ENCODE assay signal across 8 cellular contexts in genomic region chr14:22871962-22872832, GRCh38. TPM values are rescaled to one million over a fixed set of nuclear protein-coding genes. Genes with fewer than 3 reads are reported as not detected.
DNase-seq lines count a peak whose midpoint lies in the region; ATAC-seq, FAIRE-seq and TF ChIP-seq lines count a peak whose summit lies in the region.

No MANE protein-coding gene starts in this region.

- TF ChIP-seq RAD21 in H1 (IDR thresholded peaks at IDR 0.05 in 1 of 2, conservative IDR thresholded peaks at IDR 0.05 in 1 of 2; ENCODE audit: low read depth in 2 of 2, low read length in 2 of 2) = peak; percentile 75 to 84

- no peak overlapping the region for H3K27ac ChIP-seq in H1 (ENCODE audit: low read depth, low read length)

- CTCF ChIA-PET in activated CD8-positive, alpha-beta T cell treated with anti-CD3 and anti-CD28 coated beads for 36 hours (lab: Charles Lee) = interaction anchor here (0.5 to 6.2 kb wide), 40 partner anchors 11 to 1232 kb away, joined by 3 to 187 read pairs (median 4); partner anchors contain the start of genes HAUS4, OXA1L, PRMT5 and RBM23
- CTCF ChIA-PET in H1 (lab: Charles Lee; ENCODE audit: partially characterized antibody) = interaction anchor here (0.7 to 56.0 kb wide), 15 partner anchors 10 to 314 kb away, joined by 3 to 1562 read pairs (median 4); partner anchors contain the start of genes MMP14, MRPL52, OXA1L and REM2

- H3K27me3 Mint-ChIP-seq in activated CD8-positive, alpha-beta T cell treated with anti-CD3 and anti-CD28 coated beads for 36 hours = no peaks in the 10 kb centered on the region

- H4K20me1 ChIP-seq in H1 (replicated peaks in 1 of 2; ENCODE audit: control insufficient read depth in 1 of 2, insufficient read depth in 2 of 2, low read length in 2 of 2) = no peaks in the 10 kb centered on the region

- H2AFZ ChIP-seq in H1 (ENCODE audit: low read length) = 0 out of 2 replicates have a peak overlapping the region, but pooled peaks have one; percentile 2

- H3K36me3 Mint-ChIP-seq in activated CD8-positive, alpha-beta T cell treated with anti-CD3 and anti-CD28 coated beads for 36 hours (ENCODE audit: low read depth) = peaks cover 11% of the 10 kb centered on the region

- H4K8ac ChIP-seq in H1 (ENCODE audit: extremely low read depth, insufficient read depth, low read length) = peak overlapping the region; percentile 91

- no peak overlapping the region for H3K23ac ChIP-seq in H1 (ENCODE audit: insufficient read length)

- WGBS in H1 (ENCODE audit: extremely low coverage in 1 of 2, insufficient coverage in 1 of 2, insufficient read length in 1 of 2, insufficient replicate concordance in 2 of 2, low coverage in 1 of 2, low lambda C conversion rate in 2 of 2, missing lambda C conversion rate in 1 of 2), 2 experiments = 3% methylated on average over 27 of the region's 54 CpGs; no CpG with 5 or more reads in 1 of the 2 experiments

- peak overlapping the region; percentile 30 for H3K56ac ChIP-seq in H1 (replicated peaks; ENCODE audit: insufficient read length, low read depth, low read length)

- H2AK5ac ChIP-seq in H1 (ENCODE audit: low read depth, low read length) = no peak overlapping the region

- no peak overlapping the region for H3K14ac ChIP-seq in H1 (ENCODE audit: insufficient read length)

- 0 out of 2 replicates have a peak overlapping the region, but pooled peaks have one; percentile 35 for H2BK5ac ChIP-seq in H1 (ENCODE audit: low read depth, low read length)

- TF ChIP-seq POLR2A in H1 (IDR thresholded peaks at IDR 0.05; ENCODE audit: control extremely low read depth in 1 of 2, low read depth in 2 of 2, low read length in 2 of 2) = peak in 1 of 2 experiments; percentile 28; a peak in 1 of 3 replicates

- no peak overlapping the region for H4K5ac ChIP-seq in H1 (ENCODE audit: insufficient read length, low read depth, low read length)

- H2BK15ac ChIP-seq in H1 (ENCODE audit: low read length) = no peak overlapping the region

- FAIRE-seq in H1 (lab: Jason Lieb, UNC) = no peak

- H3K9me3 ChIP-seq in H1 (ENCODE audit: insufficient read depth in 2 of 2, low read depth in 1 of 2, low read length in 1 of 2) = no peaks in the 10 kb centered on the region

- no peaks in the 10 kb centered on the region for H3K79me2 ChIP-seq in H1 (ENCODE audit: control insufficient read depth in 1 of 2, insufficient read depth in 2 of 2, low read length in 2 of 2)

- peak overlapping the region in 1 of 4 experiments; percentile 61; a peak in 4 of 7 replicates for H3K9ac ChIP-seq in H1 (replicated peaks in 1 of 4; ENCODE audit: extremely low read depth in 1 of 4, low read depth in 3 of 4, low read length in 3 of 4)

- H3K18ac ChIP-seq in H1 (ENCODE audit: extremely low read depth, low read length) = peak overlapping the region; percentile 48

- no peak overlapping the region for H4K91ac ChIP-seq in H1 (replicated peaks; ENCODE audit: insufficient read length, low read length)

- peaks cover 25% of the 10 kb centered on the region for H3K4me1 Mint-ChIP-seq in activated CD8-positive, alpha-beta T cell treated with anti-CD3 and anti-CD28 coated beads for 36 hours (ENCODE audit: low read depth)

- TF ChIP-seq CTCF in activated CD8-positive, alpha-beta T cell treated with anti-CD3 and anti-CD28 coated beads for 36 hours (IDR thresholded peaks at IDR 0.05) = peak; percentile 91
- TF ChIP-seq CTCF in H1 (IDR thresholded peaks at IDR 0.05; ENCODE audit: control extremely low read depth in 1 of 3, insufficient read depth in 1 of 3, low read depth in 1 of 3, low read length in 3 of 3) = peak; percentile 81 to 94 (median 91)

- no peak overlapping the region for H2BK12ac ChIP-seq in H1 (ENCODE audit: low read depth, low read length)

- no peak overlapping the region for H2BK20ac ChIP-seq in H1 (ENCODE audit: low read length)

- H3K23me2 ChIP-seq in H1 (ENCODE audit: low read depth, low read length) = peaks cover 5% of the 10 kb centered on the region

- 0 out of 3 replicates have a peak, but pooled peaks of 1 of the 2 experiments have one; percentile 59 for TF ChIP-seq EP300 in H1 (IDR thresholded peaks at IDR 0.05; ENCODE audit: borderline replicate concordance in 1 of 2, low read depth in 2 of 2, low read length in 2 of 2)

- peaks cover 0 to 9% (median 3%) of the 10 kb centered on the region in 4 experiments; a peak in 4 of 7 replicates for H3K4me1 ChIP-seq in H1 (replicated peaks in 1 of 4; ENCODE audit: control insufficient read depth in 3 of 4, insufficient read depth in 4 of 4, low read length in 3 of 4)

- no peak overlapping the region for H3K4ac ChIP-seq in H1 (replicated peaks; ENCODE audit: insufficient read length, low read depth, low read length)

- H3K27me3 ChIP-seq in H1 (replicated peaks in 1 of 4; ENCODE audit: control insufficient read depth in 3 of 4, extremely low read depth in 1 of 4, insufficient read depth in 3 of 4, low read length in 3 of 4) = no peaks in the 10 kb centered on the region

- intact Hi-C loops in activated CD8-positive, alpha-beta T cell treated with anti-CD3 and anti-CD28 coated beads for 36 hours (cut with micrococcal nuclease) = loop anchor here (5.0 kb wide), 1 partner anchor 45 kb away; the partner anchor contains the start of gene RBM23

- DNase-seq in AG20443 (ENCODE audit: low spot score) = peak; percentile 81
- DNase-seq in NCI-H526 (lab: John Stamatoyannopoulos, UW) = peak; percentile 69 to 90
- DNase-seq in activated CD8-positive, alpha-beta T cell treated with anti-CD3 and anti-CD28 coated beads for 36 hours = peak; percentile 78
- DNase-seq in H1 (ENCODE audit: low read depth in 1 of 2, low spot score in 2 of 2) = peak in 1 of 2 experiments; percentile 94
- DNase-seq in mesenteric fat pad (ENCODE audit: low spot score) = peak; percentile 92
- DNase-seq in stimulated activated CD8-positive, alpha-beta memory T cell treated with anti-CD3 and anti-CD28 coated beads, Interleukin-15, amount 100 ng/mL, for 4 hours (ENCODE audit: low read depth in 2 of 2) = peak; percentile 43 to 47

- H2BK120ac ChIP-seq in H1 (replicated peaks; ENCODE audit: low read depth, low read length) = no peak overlapping the region

- peak overlapping the region; percentile 93 for H3K4me3 Mint-ChIP-seq in activated CD8-positive, alpha-beta T cell treated with anti-CD3 and anti-CD28 coated beads for 36 hours

- no peaks in the 10 kb centered on the region; a peak in 1 of 8 replicates for H3K36me3 ChIP-seq in H1 (ENCODE audit: control insufficient read depth in 2 of 4, insufficient read depth in 4 of 4, low read length in 3 of 4)

- H3K4me3 ChIP-seq in H1 (ENCODE audit: extremely low read depth in 1 of 4, insufficient read depth in 2 of 4, low read depth in 3 of 4, low read length in 4 of 4) = peak overlapping the region; percentile 64 to 86 (median 80)

- H3K9me3 Mint-ChIP-seq in activated CD8-positive, alpha-beta T cell treated with anti-CD3 and anti-CD28 coated beads for 36 hours = no peaks in the 10 kb centered on the region

- peak overlapping the region; percentile 100 for H3K27ac Mint-ChIP-seq in activated CD8-positive, alpha-beta T cell treated with anti-CD3 and anti-CD28 coated beads for 36 hours

- H3K79me1 ChIP-seq in H1 (ENCODE audit: low read depth, low read length) = no peaks in the 10 kb centered on the region

- POLR2A ChIA-PET in activated CD8-positive, alpha-beta T cell treated with anti-CD3 and anti-CD28 coated beads for 36 hours (lab: Charles Lee) = interaction anchor here (0.6 to 4.2 kb wide), 15 partner anchors 11 to 316 kb away, joined by 3 to 16 read pairs (median 5); partner anchors contain the start of genes DAD1, HAUS4, PRMT5 and RBM23
- POLR2A ChIA-PET in H1 (lab: Charles Lee; ENCODE audit: partially characterized antibody) = interaction anchor here (1.1 to 6.6 kb wide), 7 partner anchors 12 to 135 kb away, joined by 3 to 54 read pairs (median 6); partner anchors contain the start of genes AJUBA, RBM23 and REM2

- peak; percentile 22 for ATAC-seq in GM18907 (IDR thresholded peaks at IDR 0.05; ENCODE audit: unreplicated experiment)
- ATAC-seq in HG03280 (IDR thresholded peaks at IDR 0.05; ENCODE audit: unreplicated experiment) = peak; percentile 18
- peak; percentile 22 for ATAC-seq in activated CD8-positive, alpha-beta T cell treated with anti-CD3 and anti-CD28 coated beads for 36 hours

- H3K4me2 ChIP-seq in H1 (ENCODE audit: insufficient read depth in 1 of 2, low read depth in 2 of 2, low read length in 2 of 2) = peak overlapping the region; percentile 85 to 87

RNA-seq across cellular contexts. Expression of gene LRP10, which starts 0.7 kb away (rescaled TPM):
- 10 to 100 TPM; 18.7 to 21.0 TPM for total RNA-seq in activated CD8-positive, alpha-beta T cell treated with anti-CD3 and anti-CD28 coated beads for 36 hours
- total RNA-seq in H1 (2021; fragmentation: NEBNext Ultra II Directional; extraction: Animal tissue kit (Norgen Biotek cat#: 25700)) = 15.6 and 15.7 TPM in 2 replicates
- 12.4 and 22.8 TPM in 2 replicates for polyA plus RNA-seq in H1 (2011; rRNA removed)
- polyA plus RNA-seq in H1 (2011; cell fraction: cytosol; rRNA removed) = 10.6 TPM
- polyA plus RNA-seq in H1 (2011; cell fraction: nucleus; rRNA removed) = 21.0 TPM
- 10.6 to 17.3 TPM (median 14.7 TPM) in 4 replicates for polyA plus RNA-seq in H1 (2012, experiment 1 of 2)
- polyA plus RNA-seq in H1 (2012, experiment 2 of 2) = 13.0 TPM
- polyA plus RNA-seq in H1 (2013, experiment 1 of 2) = 15.4 TPM
- polyA plus RNA-seq in H1 (2013, experiment 2 of 2) = 15.6 TPM
- 21.1 and 22.8 TPM in 2 replicates for polyA minus RNA-seq in H1 (2011; rRNA and poly(A)+ RNA removed)
- polyA minus RNA-seq in H1 (2011; cell fraction: cytosol; rRNA and poly(A)+ RNA removed) = 13.1 TPM
- 11.9 TPM for polyA minus RNA-seq in H1 (2011; cell fraction: nucleus; rRNA and poly(A)+ RNA removed)
- total RNA-seq in mesenteric fat pad = 113 TPM

RNA-seq across cellular contexts. Expression of gene REM2, which starts 10.8 kb away (rescaled TPM):
- total RNA-seq in activated CD8-positive, alpha-beta T cell treated with anti-CD3 and anti-CD28 coated beads for 36 hours = under 1 TPM; 0.20 to 0.27 TPM
- total RNA-seq in H1 (2021; fragmentation: NEBNext Ultra II Directional; extraction: Animal tissue kit (Norgen Biotek cat#: 25700)) = 1.1 and 1.3 TPM in 2 replicates
- 0.78 and 1.00 TPM in 2 replicates for polyA plus RNA-seq in H1 (2011; rRNA removed)
- polyA plus RNA-seq in H1 (2011; cell fraction: cytosol; rRNA removed) = 1.4 TPM
- 2.2 TPM for polyA plus RNA-seq in H1 (2011; cell fraction: nucleus; rRNA removed)
- 0.96 to 1.6 TPM (median 1.2 TPM) in 4 replicates for polyA plus RNA-seq in H1 (2012, experiment 1 of 2)
- 1.3 TPM for polyA plus RNA-seq in H1 (2012, experiment 2 of 2)
- polyA plus RNA-seq in H1 (2013, experiment 1 of 2) = 1.5 TPM
- polyA plus RNA-seq in H1 (2013, experiment 2 of 2) = 1.4 TPM
- polyA minus RNA-seq in H1 (2011; rRNA and poly(A)+ RNA removed) = 0.34 and 0.73 TPM in 2 replicates
- not detected for polyA minus RNA-seq in H1 (2011; cell fraction: cytosol; rRNA and poly(A)+ RNA removed)
- polyA minus RNA-seq in H1 (2011; cell fraction: nucleus; rRNA and poly(A)+ RNA removed) = 1.8 TPM
- total RNA-seq in mesenteric fat pad = 0.39 TPM

RNA-seq across cellular contexts. Expression of gene MMP14, which starts 35.8 kb away (rescaled TPM):
- 1 to 10 TPM; 1.9 to 3.1 TPM for total RNA-seq in activated CD8-positive, alpha-beta T cell treated with anti-CD3 and anti-CD28 coated beads for 36 hours
- total RNA-seq in H1 (2021; fragmentation: NEBNext Ultra II Directional; extraction: Animal tissue kit (Norgen Biotek cat#: 25700)) = 83.1 and 86.8 TPM in 2 replicates
- 58.2 and 81.6 TPM in 2 replicates for polyA plus RNA-seq in H1 (2011; rRNA removed)
- polyA plus RNA-seq in H1 (2011; cell fraction: cytosol; rRNA removed) = 61.6 TPM
- 147 TPM for polyA plus RNA-seq in H1 (2011; cell fraction: nucleus; rRNA removed)
- 54.3 to 67.5 TPM (median 63.3 TPM) in 4 replicates for polyA plus RNA-seq in H1 (2012, experiment 1 of 2)
- 60.0 TPM for polyA plus RNA-seq in H1 (2012, experiment 2 of 2)
- 277 TPM for polyA plus RNA-seq in H1 (2013, experiment 1 of 2)
- polyA plus RNA-seq in H1 (2013, experiment 2 of 2) = 290 TPM
- polyA minus RNA-seq in H1 (2011; rRNA and poly(A)+ RNA removed) = 46.1 and 61.0 TPM in 2 replicates
- polyA minus RNA-seq in H1 (2011; cell fraction: cytosol; rRNA and poly(A)+ RNA removed) = 28.2 TPM
- 24.5 TPM for polyA minus RNA-seq in H1 (2011; cell fraction: nucleus; rRNA and poly(A)+ RNA removed)
- total RNA-seq in mesenteric fat pad = 273 TPM

RNA-seq across cellular contexts. Expression of gene MRPL52, which starts 42.5 kb away (rescaled TPM):
- total RNA-seq in activated CD8-positive, alpha-beta T cell treated with anti-CD3 and anti-CD28 coated beads for 36 hours = 100 to 1,000 TPM; 122 to 126 TPM
- total RNA-seq in H1 (2021; fragmentation: NEBNext Ultra II Directional; extraction: Animal tissue kit (Norgen Biotek cat#: 25700)) = 172 and 176 TPM in 2 replicates
- 70.5 and 109 TPM in 2 replicates for polyA plus RNA-seq in H1 (2011; rRNA removed)
- 108 TPM for polyA plus RNA-seq in H1 (2011; cell fraction: cytosol; rRNA removed)
- 74.0 TPM for polyA plus RNA-seq in H1 (2011; cell fraction: nucleus; rRNA removed)
- 186 to 208 TPM (median 197 TPM) in 4 replicates for polyA plus RNA-seq in H1 (2012, experiment 1 of 2)
- 516 TPM for polyA plus RNA-seq in H1 (2012, experiment 2 of 2)
- polyA plus RNA-seq in H1 (2013, experiment 1 of 2) = 328 TPM
- polyA plus RNA-seq in H1 (2013, experiment 2 of 2) = 334 TPM
- 9.8 and 12.4 TPM in 2 replicates for polyA minus RNA-seq in H1 (2011; rRNA and poly(A)+ RNA removed)
- polyA minus RNA-seq in H1 (2011; cell fraction: cytosol; rRNA and poly(A)+ RNA removed) = 41.0 TPM
- polyA minus RNA-seq in H1 (2011; cell fraction: nucleus; rRNA and poly(A)+ RNA removed) = 34.9 TPM
- 54.0 TPM for total RNA-seq in mesenteric fat pad

RNA-seq across cellular contexts. Expression of gene RBM23, which starts 46.8 kb away (rescaled TPM):
- total RNA-seq in activated CD8-positive, alpha-beta T cell treated with anti-CD3 and anti-CD28 coated beads for 36 hours = 10 to 100 TPM; 46.9 to 55.2 TPM
- total RNA-seq in H1 (2021; fragmentation: NEBNext Ultra II Directional; extraction: Animal tissue kit (Norgen Biotek cat#: 25700)) = 43.1 and 43.3 TPM in 2 replicates
- polyA plus RNA-seq in H1 (2011; rRNA removed) = 41.2 and 68.9 TPM in 2 replicates
- polyA plus RNA-seq in H1 (2011; cell fraction: cytosol; rRNA removed) = 53.5 TPM
- polyA plus RNA-seq in H1 (2011; cell fraction: nucleus; rRNA removed) = 49.5 TPM
- 32.4 to 44.1 TPM (median 38.9 TPM) in 4 replicates for polyA plus RNA-seq in H1 (2012, experiment 1 of 2)
- polyA plus RNA-seq in H1 (2012, experiment 2 of 2) = 17.9 TPM
- polyA plus RNA-seq in H1 (2013, experiment 1 of 2) = 33.8 TPM
- 33.5 TPM for polyA plus RNA-seq in H1 (2013, experiment 2 of 2)
- 47.4 and 52.2 TPM in 2 replicates for polyA minus RNA-seq in H1 (2011; rRNA and poly(A)+ RNA removed)
- 29.7 TPM for polyA minus RNA-seq in H1 (2011; cell fraction: cytosol; rRNA and poly(A)+ RNA removed)
- polyA minus RNA-seq in H1 (2011; cell fraction: nucleus; rRNA and poly(A)+ RNA removed) = 40.3 TPM
- 53.8 TPM for total RNA-seq in mesenteric fat pad

Comparison
In these comparisons a context has a peak if more than half of its experiments do, and no peak if none do; other contexts are left out.
1. RNA of gene MMP14, which starts 35.8 kb away (total RNA-seq): 273 TPM in mesenteric fat pad (single experiment) and 83.1 to 86.8 TPM in H1; 1.9 to 3.1 TPM in activated CD8-positive, alpha-beta T cell treated with anti-CD3 and anti-CD28 coated beads for 36 hours; every median in the first group is over 10 times any median in the second.
2. Peak in every context shown above with its lines, with median percentiles within 50 percentile points of each other: ATAC-seq.